1 cellular context compared by ENCODE assay signal in genomic region chr20:63658749-63659187, GRCh38.
TF ChIP-seq lines count a peak whose summit lies in the region.

No MANE protein-coding gene starts in this region.

TF ChIP-seq in HepG2, 621 proteins besides CTCF, POLR2A, EP300 and RAD21 (continued from another document and continues in another):
- TF ChIP-seq CSRNP2 (CRISPR knock-in tag; conservative IDR thresholded peaks at IDR 0.05; ENCODE audit: low read depth) = no peak
- no peak for TF ChIP-seq NFE2 (CRISPR knock-in tag; IDR thresholded peaks at IDR 0.05)
- TF ChIP-seq ZFAT (CRISPR knock-in tag; conservative IDR thresholded peaks at IDR 0.05) = no peak
- no peak for TF ChIP-seq ZNF10 (CRISPR knock-in tag; IDR thresholded peaks at IDR 0.05; ENCODE audit: borderline replicate concordance, low read depth)
- TF ChIP-seq ARID4A (CRISPR knock-in tag; IDR thresholded peaks at IDR 0.05; ENCODE audit: borderline replicate concordance) = peak; percentile 75; the same call in 1 of the 2 replicates
- no peak for TF ChIP-seq GABPA (IDR thresholded peaks at IDR 0.05; ENCODE audit: low read depth, low read length)
- TF ChIP-seq GABPA (CRISPR knock-in tag; IDR thresholded peaks at IDR 0.05; ENCODE audit: low read depth) = no peak
- no peak for TF ChIP-seq ZNF777 (CRISPR knock-in tag; IDR thresholded peaks at IDR 0.05)
- no peak; the same call in 1 of the 2 replicates for TF ChIP-seq FOXC1 (CRISPR knock-in tag; IDR thresholded peaks at IDR 0.05; ENCODE audit: borderline replicate concordance)
- no peak for TF ChIP-seq HOMEZ (CRISPR knock-in tag; IDR thresholded peaks at IDR 0.05; ENCODE audit: low read depth)
- TF ChIP-seq TFAP4 (IDR thresholded peaks at IDR 0.05; ENCODE audit: borderline replicate concordance, low read depth) = no peak
- peak; percentile 35; the same call in 1 of the 2 replicates for TF ChIP-seq MXD1 (CRISPR knock-in tag; IDR thresholded peaks at IDR 0.05)
- no peak for TF ChIP-seq IKZF4 (CRISPR knock-in tag; IDR thresholded peaks at IDR 0.05; ENCODE audit: borderline replicate concordance, low read depth, not compliant biosample characterization)
- TF ChIP-seq ZNF296 (CRISPR knock-in tag; conservative IDR thresholded peaks at IDR 0.05) = peak; percentile 68
- no peak; the same call in 1 of the 2 replicates for TF ChIP-seq ZNF17 (CRISPR knock-in tag; IDR thresholded peaks at IDR 0.05)
- no peak for TF ChIP-seq KLF16 (CRISPR knock-in tag; IDR thresholded peaks at IDR 0.05)
- no peak for TF ChIP-seq ZBTB21 (CRISPR knock-in tag; IDR thresholded peaks at IDR 0.05)
- TF ChIP-seq, protein P1, sequence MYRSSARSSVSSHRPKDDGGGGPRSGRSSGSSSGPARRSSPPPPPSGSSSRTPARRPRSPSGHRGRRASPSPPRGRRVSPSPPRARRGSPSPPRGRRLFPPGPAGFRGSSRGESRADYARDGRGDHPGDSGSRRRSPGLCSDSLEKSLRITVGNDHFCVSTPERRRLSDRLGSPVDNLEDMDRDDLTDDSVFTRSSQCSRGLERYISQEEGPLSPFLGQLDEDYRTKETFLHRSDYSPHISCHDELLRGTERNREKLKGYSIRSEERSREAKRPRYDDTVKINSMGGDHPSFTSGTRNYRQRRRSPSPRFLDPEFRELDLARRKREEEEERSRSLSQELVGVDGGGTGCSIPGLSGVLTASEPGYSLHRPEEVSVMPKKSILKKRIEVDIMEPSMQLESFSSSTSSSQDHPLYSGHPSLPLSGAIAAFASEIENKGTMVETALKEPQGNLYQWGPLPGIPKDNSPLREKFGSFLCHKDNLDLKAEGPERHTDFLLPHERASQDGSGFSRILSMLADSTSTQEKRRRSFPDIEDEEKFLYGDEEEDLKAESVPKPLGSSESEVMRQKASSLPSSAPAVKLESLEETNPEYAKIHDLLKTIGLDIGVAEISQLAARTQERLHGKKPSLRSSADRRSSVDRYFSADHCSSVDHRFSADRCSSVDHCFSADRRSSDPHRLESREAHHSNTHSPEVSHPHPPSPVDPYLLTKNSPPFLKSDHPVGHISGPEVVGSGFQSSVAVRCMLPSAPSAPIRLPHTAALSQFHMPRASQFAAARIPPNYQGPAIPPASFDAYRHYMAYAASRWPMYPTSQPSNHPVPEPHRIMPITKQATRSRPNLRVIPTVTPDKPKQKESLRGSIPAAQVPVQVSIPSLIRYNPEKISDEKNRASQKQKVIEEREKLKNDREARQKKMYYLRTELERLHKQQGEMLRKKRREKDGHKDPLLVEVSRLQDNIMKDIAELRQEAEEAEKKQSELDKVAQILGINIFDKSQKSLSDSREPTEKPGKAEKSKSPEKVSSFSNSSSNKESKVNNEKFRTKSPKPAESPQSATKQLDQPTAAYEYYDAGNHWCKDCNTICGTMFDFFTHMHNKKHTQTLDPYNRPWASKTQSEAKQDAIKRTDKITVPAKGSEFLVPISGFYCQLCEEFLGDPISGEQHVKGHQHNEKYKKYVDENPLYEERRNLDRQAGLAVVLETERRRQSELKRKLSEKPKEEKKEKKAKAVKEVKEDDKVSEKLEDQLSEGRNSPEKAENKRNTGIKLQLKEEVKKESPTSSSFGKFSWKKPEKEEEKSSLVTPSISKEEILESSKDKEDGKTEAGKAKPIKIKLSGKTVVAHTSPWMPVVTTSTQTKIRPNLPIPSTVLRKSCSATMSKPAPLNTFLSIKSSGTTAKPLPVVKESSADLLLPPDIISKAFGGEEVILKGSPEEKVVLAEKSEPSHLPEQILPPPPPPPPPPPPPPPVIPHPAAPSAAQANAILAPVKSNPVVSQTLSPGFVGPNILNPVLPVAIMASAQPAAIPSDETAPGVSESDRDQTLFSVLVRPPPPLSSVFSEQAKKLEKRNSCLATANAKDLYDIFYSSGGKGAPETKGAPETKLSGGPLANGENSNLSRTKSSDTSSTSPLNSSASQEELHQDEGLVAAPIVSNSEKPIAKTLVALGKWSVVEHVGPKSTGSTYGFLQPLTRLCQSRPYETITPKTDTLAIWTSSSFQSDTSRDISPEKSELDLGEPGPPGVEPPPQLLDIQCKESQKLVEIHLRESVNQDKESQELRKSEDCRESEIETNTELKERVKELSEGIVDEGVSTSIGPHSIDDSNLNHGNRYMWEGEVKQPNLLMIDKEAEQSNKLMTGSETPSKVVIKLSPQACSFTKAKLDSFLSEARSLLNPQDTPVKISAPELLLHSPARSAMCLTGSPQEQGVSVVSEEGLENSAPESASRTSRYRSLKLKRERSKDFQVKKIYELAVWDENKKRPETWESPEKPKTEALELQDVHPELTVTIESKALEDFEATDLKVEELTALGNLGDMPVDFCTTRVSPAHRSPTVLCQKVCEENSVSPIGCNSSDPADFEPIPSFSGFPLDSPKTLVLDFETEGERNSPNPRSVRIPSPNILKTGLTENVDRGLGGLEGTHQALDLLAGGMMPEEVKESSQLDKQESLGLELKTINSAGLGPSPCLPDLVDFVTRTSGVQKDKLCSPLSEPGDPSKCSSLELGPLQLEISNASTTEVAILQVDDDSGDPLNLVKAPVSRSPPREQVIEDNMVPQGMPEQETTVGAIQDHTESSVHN (CRISPR knock-in tag; IDR thresholded peaks at IDR 0.05) = no peak
- TF ChIP-seq, protein P2, sequence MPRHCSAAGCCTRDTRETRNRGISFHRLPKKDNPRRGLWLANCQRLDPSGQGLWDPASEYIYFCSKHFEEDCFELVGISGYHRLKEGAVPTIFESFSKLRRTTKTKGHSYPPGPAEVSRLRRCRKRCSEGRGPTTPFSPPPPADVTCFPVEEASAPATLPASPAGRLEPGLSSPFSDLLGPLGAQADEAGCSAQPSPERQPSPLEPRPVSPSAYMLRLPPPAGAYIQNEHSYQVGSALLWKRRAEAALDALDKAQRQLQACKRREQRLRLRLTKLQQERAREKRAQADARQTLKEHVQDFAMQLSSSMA (CRISPR knock-in tag; IDR thresholded peaks at IDR 0.05) = no peak; the same call in 1 of the 2 replicates
- no peak for TF ChIP-seq ZNF343 (CRISPR knock-in tag; IDR thresholded peaks at IDR 0.05)
- TF ChIP-seq ZFYVE20 (CRISPR knock-in tag; IDR thresholded peaks at IDR 0.05; ENCODE audit: borderline replicate concordance, low read depth) = no peak
- TF ChIP-seq THAP11 (CRISPR knock-in tag; IDR thresholded peaks at IDR 0.05) = 0 out of 2 replicates have a peak, but pooled peaks have one; percentile 71
- no peak for TF ChIP-seq GMEB2 (CRISPR knock-in tag; IDR thresholded peaks at IDR 0.05; ENCODE audit: low read depth)
- no peak for TF ChIP-seq ETV5 (CRISPR knock-in tag; IDR thresholded peaks at IDR 0.05; ENCODE audit: borderline replicate concordance)
- TF ChIP-seq KAT7 (CRISPR knock-in tag; IDR thresholded peaks at IDR 0.05; ENCODE audit: borderline replicate concordance) = no peak
